ENCODE assay signal across 18 cellular contexts in the genomic region with DNA sequence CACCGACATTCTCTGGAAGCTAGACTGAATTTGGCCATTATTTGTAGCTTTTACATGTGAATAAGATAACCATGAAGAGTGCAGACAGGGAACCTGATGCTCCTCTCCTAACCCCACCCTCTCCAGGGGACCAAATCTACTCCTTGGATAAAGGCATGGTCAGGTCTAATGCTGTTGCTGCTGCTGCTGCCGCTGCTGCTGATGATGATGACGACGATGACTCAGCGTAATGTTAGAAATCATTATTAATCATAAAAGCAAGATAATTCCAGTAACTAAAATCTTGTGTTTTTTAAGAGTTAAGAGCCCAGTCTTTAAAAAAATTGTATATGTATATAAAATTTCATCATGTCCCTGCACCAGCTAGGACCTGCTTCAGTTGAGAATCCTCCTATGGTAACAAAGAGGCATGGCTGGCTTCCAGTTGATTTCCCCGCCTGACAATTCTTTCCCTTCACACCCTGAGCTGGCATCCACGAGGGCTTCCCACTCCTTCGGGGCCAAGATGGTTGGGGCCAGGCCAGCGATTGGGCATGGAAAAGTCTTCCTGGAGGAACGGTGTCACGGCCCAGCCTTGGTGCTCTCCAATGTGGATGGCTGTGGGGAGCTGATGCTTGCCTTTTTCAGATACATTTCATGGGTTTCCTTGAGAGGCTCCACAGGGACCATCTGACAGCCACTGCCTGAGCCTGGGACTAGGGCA.
DNase-seq lines count a peak whose midpoint lies in the region; ATAC-seq, FAIRE-seq and TF ChIP-seq lines count a peak whose summit lies in the region.
"Had no signal": no experiment of that assay in that cellular context is flagged by ENCODE, and none has a peak within 500 bp of the region (broad histone marks: within the 10 kb centered on the region; RNA-seq: fewer than 3 reads in every experiment).

No MANE protein-coding gene starts in this region.

- ATAC-seq in activated CD8-positive, alpha-beta T cell treated with anti-CD3 and anti-CD28 coated beads for 36 hours, result no peak

- H3K4me3 ChIP-seq in ACC112 (ENCODE audit: low read depth, low read length) (peak overlapping the region; percentile 25; the same call in 1 of the 2 replicates), neural progenitor cell (no peak overlapping the region), prostate gland (no peak overlapping the region)
- H3K4me3 ChIP-seq: HAP-1, Peyer's patch had no signal

- TF ChIP-seq CTCF in neural progenitor cell (IDR thresholded peaks at IDR 0.05) (no peak), prostate gland (IDR thresholded peaks at IDR 0.05) (no peak)
- no peak for TF ChIP-seq CTCF in activated CD8-positive, alpha-beta T cell treated with anti-CD3 and anti-CD28 coated beads for 36 hours (IDR thresholded peaks at IDR 0.05)

- H3K4me2 ChIP-seq in neural progenitor cell, result peak overlapping the region; percentile 17

- CTCF ChIA-PET in activated CD8-positive, alpha-beta T cell treated with anti-CD3 and anti-CD28 coated beads for 36 hours (lab: Charles Lee), result no interaction called here

- H3K79me2 ChIP-seq in ACC112 (ENCODE audit: control insufficient read depth, insufficient read depth, low read length, unreplicated experiment) (no peaks in the 10 kb centered on the region), neural progenitor cell (ENCODE audit: low read depth) (no peaks in the 10 kb centered on the region)

- FAIRE-seq in GM12891 (lab: Jason Lieb, UNC), result no peak
- FAIRE-seq: A204.1, GM12892 had no signal

- peak overlapping the region; percentile 89 for H3K27ac Mint-ChIP-seq in neural progenitor cell
- H3K27ac Mint-ChIP-seq in activated CD8-positive, alpha-beta T cell treated with anti-CD3 and anti-CD28 coated beads for 36 hours, result no peak overlapping the region

- intact Hi-C loops in activated CD8-positive, alpha-beta T cell treated with anti-CD3 and anti-CD28 coated beads for 36 hours (cut with micrococcal nuclease), result no loop called here
- intact Hi-C loops in prostate gland (cut with DNase I), result no loop called here

- peaks cover 13% of the 10 kb centered on the region for H3K4me1 ChIP-seq in ACC112 (ENCODE audit: control insufficient read depth, insufficient read depth, low read length, unreplicated experiment)
- peaks cover 9% of the 10 kb centered on the region for H3K4me1 ChIP-seq in neural progenitor cell
- H3K4me1 ChIP-seq in prostate gland (replicated peaks), result no peaks in the 10 kb centered on the region
- H3K4me1 ChIP-seq: HAP-1, Peyer's patch had no signal

- peaks cover 3% of the 10 kb centered on the region for H3K9me3 Mint-ChIP-seq in neural progenitor cell
- no peaks in the 10 kb centered on the region for H3K9me3 Mint-ChIP-seq in activated CD8-positive, alpha-beta T cell treated with anti-CD3 and anti-CD28 coated beads for 36 hours

- TF ChIP-seq POLR2A in GM12891 (IDR thresholded peaks at IDR 0.05; ENCODE audit: low read depth, low read length), result no peak
- no peak for TF ChIP-seq POLR2A in prostate gland (IDR thresholded peaks at IDR 0.05)

- H3K27me3 ChIP-seq in ACC112 (ENCODE audit: insufficient read depth, low read length) (no peaks in the 10 kb centered on the region), neural progenitor cell (no peaks in the 10 kb centered on the region), prostate gland (replicated peaks; ENCODE audit: insufficient read depth) (no peaks in the 10 kb centered on the region)
- H3K27me3 ChIP-seq: Peyer's patch had no signal

- H2AFZ ChIP-seq in ACC112 (ENCODE audit: low read length, unreplicated experiment) (no peak overlapping the region), neural progenitor cell (replicated peaks) (no peak overlapping the region)

- H3F3A ChIP-seq in neural progenitor cell (ENCODE audit: low read depth), result no peaks in the 10 kb centered on the region

- H3K36me3 ChIP-seq in ACC112 (ENCODE audit: insufficient read depth, low read length) (no peaks in the 10 kb centered on the region), neural progenitor cell (no peaks in the 10 kb centered on the region), prostate gland (no peaks in the 10 kb centered on the region)
- H3K36me3 ChIP-seq: HAP-1, Peyer's patch had no signal

- H3K36me3 Mint-ChIP-seq in neural progenitor cell, result peaks cover 7% of the 10 kb centered on the region
- H3K36me3 Mint-ChIP-seq in activated CD8-positive, alpha-beta T cell treated with anti-CD3 and anti-CD28 coated beads for 36 hours (ENCODE audit: low read depth), result no peaks in the 10 kb centered on the region

- no peaks in the 10 kb centered on the region for H4K20me1 ChIP-seq in neural progenitor cell (ENCODE audit: low read depth)

- POLR2A ChIA-PET in activated CD8-positive, alpha-beta T cell treated with anti-CD3 and anti-CD28 coated beads for 36 hours (lab: Charles Lee), result interaction anchor here (0.6 kb wide), 1 partner anchor 704 kb away, joined by 4 read pairs; no protein-coding TSS in a partner anchor

- H3K27ac ChIP-seq in ACC112 (ENCODE audit: low read depth, low read length), result no peak overlapping the region
- peak overlapping the region; percentile 76 for H3K27ac ChIP-seq in caudate nucleus (ENCODE audit: low read depth, low read length)
- H3K27ac ChIP-seq in neural progenitor cell, result no peak overlapping the region
- no peak overlapping the region for H3K27ac ChIP-seq in prostate gland
- H3K27ac ChIP-seq: Peyer's patch had no signal

- H3K9ac ChIP-seq in neural progenitor cell, result no peak overlapping the region

- H3K9me3 ChIP-seq in neural progenitor cell (ENCODE audit: low read depth) (no peaks in the 10 kb centered on the region), prostate gland (no peaks in the 10 kb centered on the region)
- H3K9me3 ChIP-seq: HAP-1 had no signal

- peaks cover 22% of the 10 kb centered on the region for H3K4me1 Mint-ChIP-seq in neural progenitor cell
- no peaks in the 10 kb centered on the region for H3K4me1 Mint-ChIP-seq in activated CD8-positive, alpha-beta T cell treated with anti-CD3 and anti-CD28 coated beads for 36 hours (ENCODE audit: low read depth)

- DNase-seq in RPMI7951 (ENCODE audit: low read depth), result peak; percentile 11
- peak in 3 of 61 donors; percentile 8 to 43 (median 42) for DNase-seq in caudate nucleus (lab: John Stamatoyannopoulos, UW)
- DNase-seq in neural progenitor cell (ENCODE audit: low spot score), result no peak
- no peak for DNase-seq in GM12891 (ENCODE audit: insufficient read length, low spot score)
- no peak for DNase-seq in activated CD8-positive, alpha-beta T cell treated with anti-CD3 and anti-CD28 coated beads for 36 hours
- no peak for DNase-seq in prostate gland (ENCODE audit: low spot score)
- no peak for DNase-seq in NCI-H1417 (lab: John Stamatoyannopoulos, UW)
- DNase-seq: C1 segment of cervical spinal cord, GF-D8, NCI-H1048, NCI-H226, NCI-H524 treated with DMSO at 0.1 percent for 48 hours, Peyer's patch, SHP77 had no signal

- H3K4me3 Mint-ChIP-seq in neural progenitor cell, result no peak overlapping the region
- H3K4me3 Mint-ChIP-seq in activated CD8-positive, alpha-beta T cell treated with anti-CD3 and anti-CD28 coated beads for 36 hours, result no peak overlapping the region

- WGBS in prostate gland, result 79% methylated on average over 11 of the region's 11 CpGs

- peaks cover 2% of the 10 kb centered on the region for H3K27me3 Mint-ChIP-seq in neural progenitor cell (ENCODE audit: insufficient read depth, low read depth)
- H3K27me3 Mint-ChIP-seq in activated CD8-positive, alpha-beta T cell treated with anti-CD3 and anti-CD28 coated beads for 36 hours, result no peaks in the 10 kb centered on the region

TF ChIP-seq in GM12891, 5 proteins besides CTCF, POLR2A, EP300 and RAD21:
- no peak for TF ChIP-seq SPI1 (IDR thresholded peaks at IDR 0.05; ENCODE audit: low read depth, low read length)
- no peak for TF ChIP-seq POU2F2 (IDR thresholded peaks at IDR 0.05; ENCODE audit: low read depth, low read length)
- no peak for TF ChIP-seq POLR2AphosphoS5 (IDR thresholded peaks at IDR 0.05; ENCODE audit: low read depth, low read length)
- no peak for TF ChIP-seq PAX5 (IDR thresholded peaks at IDR 0.05; ENCODE audit: insufficient read depth, low read length, severe bottlenecking)
- TF ChIP-seq TAF1 (IDR thresholded peaks at IDR 0.05; ENCODE audit: low read depth, low read length), result no peak
